1 cellular context compared by ENCODE assay signal in genomic region chr20:62998449-62998848, GRCh38.
A peak's percentile ranks its signal among the peaks of the same experiment; 100 is the strongest.
TF ChIP-seq lines count a peak whose summit lies in the region.

No MANE protein-coding gene starts in this region.

TF ChIP-seq in HepG2, 621 proteins besides CTCF, POLR2A, EP300 and RAD21:
- 0 out of 2 replicates have a peak, but pooled peaks have one; percentile 58 for TF ChIP-seq IKZF1 (IDR thresholded peaks at IDR 0.05)
- TF ChIP-seq MNT (IDR thresholded peaks at IDR 0.05) = peak; percentile 100
- no peak for TF ChIP-seq SMC3 (IDR thresholded peaks at IDR 0.05; ENCODE audit: low read length)
- no peak for TF ChIP-seq ADNP (CRISPR knock-in tag; IDR thresholded peaks at IDR 0.05)
- TF ChIP-seq CBFB (CRISPR knock-in tag; IDR thresholded peaks at IDR 0.05) = no peak
- no peak for TF ChIP-seq ZC3H13 (CRISPR knock-in tag; IDR thresholded peaks at IDR 0.05)
- no peak for TF ChIP-seq POLR2AphosphoS5 (IDR thresholded peaks at IDR 0.05; ENCODE audit: low read depth, low read length)
- no peak for TF ChIP-seq ZNF709 (CRISPR knock-in tag; IDR thresholded peaks at IDR 0.05)
- no peak for TF ChIP-seq PRPF4 (IDR thresholded peaks at IDR 0.05; ENCODE audit: low read depth, low read length, poor library complexity, severe bottlenecking)
